15 cellular contexts compared by ENCODE assay signal in the genomic region with DNA sequence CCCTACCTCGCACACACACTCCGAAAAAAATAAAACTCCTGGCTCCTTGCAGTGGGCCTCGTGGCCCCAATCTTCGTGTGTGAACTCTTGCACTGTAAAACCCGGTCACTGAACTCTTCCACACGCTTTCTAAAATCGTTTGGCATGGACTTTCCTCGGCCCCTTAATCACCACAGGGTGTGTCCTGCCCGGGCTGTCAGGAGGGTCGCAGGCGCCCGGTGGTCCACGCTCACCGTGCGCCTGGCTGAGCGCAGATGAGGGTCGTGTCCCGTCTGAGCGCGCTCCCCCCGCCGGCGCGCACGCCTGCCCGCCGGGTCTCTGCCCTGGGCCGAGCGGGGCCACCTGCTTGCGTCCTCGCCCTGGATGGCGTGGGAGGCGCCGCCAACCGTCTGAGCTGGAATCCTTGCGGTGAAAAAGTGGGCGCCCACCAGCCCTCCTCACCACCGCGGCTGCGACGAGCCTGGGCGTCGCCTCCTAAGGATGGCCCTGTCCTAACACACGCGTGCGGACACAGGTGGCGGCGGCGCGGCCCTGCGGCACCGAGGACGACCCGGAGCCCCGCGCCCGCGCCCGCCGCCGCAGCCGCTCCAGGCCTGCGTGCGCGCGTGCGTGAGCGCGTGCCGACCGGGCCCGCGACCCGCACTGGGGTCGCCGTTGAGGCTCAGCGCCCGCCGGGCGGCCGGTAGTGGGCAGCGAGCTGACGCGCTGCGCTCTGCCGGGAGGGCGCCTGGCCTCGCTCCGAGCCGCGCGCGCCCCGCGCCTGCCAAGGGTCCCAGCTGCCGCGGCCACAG.
DNase-seq lines count a peak whose midpoint lies in the region; ATAC-seq and TF ChIP-seq lines count a peak whose summit lies in the region.
"Had no signal": no experiment of that assay in that cellular context is flagged by ENCODE, and none has a peak within 500 bp of the region (broad histone marks: within the 10 kb centered on the region; RNA-seq: fewer than 3 reads in every experiment).

No MANE protein-coding gene starts in this region.

- H3K27me3 ChIP-seq in left ventricle myocardium inferior (ENCODE audit: low read depth) (peaks cover 92% of the 10 kb centered on the region), heart left ventricle (peaks cover 10 to 64% (median 38%) of the 10 kb centered on the region in 9 donors), ectodermal cell (ENCODE audit: control insufficient read depth, insufficient read depth, low read length, poor library complexity, severe bottlenecking) (peaks cover 61% of the 10 kb centered on the region)
- H3K27me3 ChIP-seq: vagina had no signal

- ATAC-seq in heart left ventricle (no peak), HG03565 (IDR thresholded peaks at IDR 0.05; ENCODE audit: unreplicated experiment) (no peak)

- H3K27ac ChIP-seq in left ventricle myocardium inferior (replicated peaks) (no peak overlapping the region), heart left ventricle (no peak overlapping the region), ectodermal cell (ENCODE audit: insufficient read depth, low read depth, low read length, poor library complexity, severe bottlenecking) (no peak overlapping the region)
- H3K27ac ChIP-seq: parathyroid adenoma, SJSA1, vagina had no signal

- H3K4me1 ChIP-seq in left ventricle myocardium inferior (peaks cover 11% of the 10 kb centered on the region), heart left ventricle (peaks cover 0 to 19% (median 0%) of the 10 kb centered on the region in 12 donors), ectodermal cell (ENCODE audit: control insufficient read depth, insufficient read depth, low read length) (peaks cover 29% of the 10 kb centered on the region)
- H3K4me1 ChIP-seq: HAP-1, SJSA1 had no signal

- H3K4me3 ChIP-seq in left ventricle myocardium inferior (peak overlapping the region; percentile 58), heart left ventricle (peak overlapping the region in 3 of 12 donors; percentile 12 to 47 (median 18)), ectodermal cell (ENCODE audit: insufficient read depth, low read depth, low read length) (peak overlapping the region; percentile 41)
- H3K4me3 ChIP-seq: HAP-1, SJSA1, vagina had no signal

- H3K36me3 ChIP-seq in left ventricle myocardium inferior, result no peaks in the 10 kb centered on the region
- no peaks in the 10 kb centered on the region for H3K36me3 ChIP-seq in heart left ventricle
- no peaks in the 10 kb centered on the region for H3K36me3 ChIP-seq in ectodermal cell (ENCODE audit: control insufficient read depth, insufficient read depth, low read length)
- H3K36me3 ChIP-seq: HAP-1, SJSA1, vagina had no signal

- no peak overlapping the region for H3K27ac Mint-ChIP-seq in mesothelial cell of epicardium
- H3K27ac Mint-ChIP-seq in activated naive CD4-positive, alpha-beta T cell treated with anti-CD3 and anti-CD28 coated beads, Interleukin-2, amount 10 ng/mL, durations not matched to agents 7 days and 5 days, result no peak overlapping the region

- H3K9me3 ChIP-seq in left ventricle myocardium inferior (replicated peaks) (no peaks in the 10 kb centered on the region), heart left ventricle (no peaks in the 10 kb centered on the region), ectodermal cell (ENCODE audit: control insufficient read depth, low read length) (no peaks in the 10 kb centered on the region)
- H3K9me3 ChIP-seq: HAP-1, SJSA1, vagina had no signal

- TF ChIP-seq CTCF in left ventricle myocardium inferior (IDR thresholded peaks at IDR 0.05; ENCODE audit: borderline replicate concordance) (no peak), heart left ventricle (IDR thresholded peaks at IDR 0.05) (no peak), mesothelial cell of epicardium (IDR thresholded peaks at IDR 0.05; ENCODE audit: unreplicated experiment) (no peak)

- DNase-seq in left ventricle myocardium inferior (no peak), heart left ventricle (no peak), mesothelial cell of epicardium (ENCODE audit: low spot score in 2 of 2, unreplicated experiment in 2 of 2) (no peak), NCI-H2196 (lab: John Stamatoyannopoulos, UW; ENCODE audit: unreplicated experiment) (no peak)
- DNase-seq in activated T-cell treated with anti-CD3 and anti-CD28 coated beads, Interleukin-2, amount 50 U/mL, for 1 hour, result no peak
- DNase-seq in activated naive CD4-positive, alpha-beta T cell treated with anti-CD3 and anti-CD28 coated beads, Interleukin-2, amount 10 ng/mL, durations not matched to agents 7 days and 5 days, result no peak
- DNase-seq: foreskin melanocyte, KBM-7, NCI-H1694 treated with DMSO at 0.1 percent for 48 hours had no signal

- no peak for TF ChIP-seq POLR2A in heart left ventricle (IDR thresholded peaks at IDR 0.05)

- H3K4me1 Mint-ChIP-seq in mesothelial cell of epicardium, result peaks cover 7% of the 10 kb centered on the region
- peaks cover 10% of the 10 kb centered on the region for H3K4me1 Mint-ChIP-seq in activated naive CD4-positive, alpha-beta T cell treated with anti-CD3 and anti-CD28 coated beads, Interleukin-2, amount 10 ng/mL, durations not matched to agents 7 days and 5 days

- intact Hi-C loops in left ventricle myocardium inferior (cut with micrococcal nuclease), result no loop called here
- intact Hi-C loops in heart left ventricle (cut with DNase I), result no loop called here

- CTCF ChIA-PET in activated naive CD4-positive, alpha-beta T cell treated with anti-CD3 and anti-CD28 coated beads, Interleukin-2, amount 10 ng/mL, durations not matched to agents 7 days and 5 days (lab: Charles Lee), result no interaction called here

- 2 to 9% (median 5%) methylated on average over 27 to 97 of the region's 97 CpGs for WGBS in heart left ventricle, 4 donors
- 5% methylated on average over 97 of the region's 97 CpGs for WGBS in ectodermal cell, 2 experiments

- peak overlapping the region; percentile 37 for H3K4me3 Mint-ChIP-seq in mesothelial cell of epicardium
- H3K4me3 Mint-ChIP-seq in activated naive CD4-positive, alpha-beta T cell treated with anti-CD3 and anti-CD28 coated beads, Interleukin-2, amount 10 ng/mL, durations not matched to agents 7 days and 5 days, result no peak overlapping the region

- H3K9me3 Mint-ChIP-seq in mesothelial cell of epicardium, result no peaks in the 10 kb centered on the region
- no peaks in the 10 kb centered on the region for H3K9me3 Mint-ChIP-seq in activated naive CD4-positive, alpha-beta T cell treated with anti-CD3 and anti-CD28 coated beads, Interleukin-2, amount 10 ng/mL, durations not matched to agents 7 days and 5 days

- no peaks in the 10 kb centered on the region for H3K36me3 Mint-ChIP-seq in mesothelial cell of epicardium
- H3K36me3 Mint-ChIP-seq in activated naive CD4-positive, alpha-beta T cell treated with anti-CD3 and anti-CD28 coated beads, Interleukin-2, amount 10 ng/mL, durations not matched to agents 7 days and 5 days, result no peaks in the 10 kb centered on the region

- H3K27me3 Mint-ChIP-seq in mesothelial cell of epicardium (ENCODE audit: low read depth), result peaks cover 96% of the 10 kb centered on the region
- peaks cover 86% of the 10 kb centered on the region for H3K27me3 Mint-ChIP-seq in activated naive CD4-positive, alpha-beta T cell treated with anti-CD3 and anti-CD28 coated beads, Interleukin-2, amount 10 ng/mL, durations not matched to agents 7 days and 5 days
